Comparison of ENCODE assay signal across 26 cellular contexts in the genomic region with DNA sequence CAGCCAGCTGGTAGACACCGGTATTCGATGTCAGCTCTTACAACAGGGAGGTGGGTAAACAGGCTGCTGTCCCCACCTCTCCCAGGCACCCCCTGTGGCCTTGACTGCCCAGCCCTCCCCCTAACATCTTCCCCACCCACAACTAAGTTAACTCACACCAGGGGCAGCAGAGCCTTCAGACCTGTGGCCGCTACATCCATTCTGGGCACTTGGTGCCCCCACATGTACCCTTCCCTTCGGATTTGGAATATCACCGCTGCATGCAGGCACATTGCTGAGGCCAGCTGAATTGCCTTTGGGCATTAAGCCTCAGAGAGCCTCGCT.
DNase-seq lines count a peak whose midpoint lies in the region; ATAC-seq and TF ChIP-seq lines count a peak whose summit lies in the region.
"Had no signal": no experiment of that assay in that cellular context is flagged by ENCODE, and none has a peak within 500 bp of the region (broad histone marks: within the 10 kb centered on the region; RNA-seq: fewer than 3 reads in every experiment).

No MANE protein-coding gene starts in this region.

- 78% methylated on average over 5 of the region's 6 CpGs for WGBS in hepatocyte (ENCODE audit: low lambda C conversion rate, missing lambda C conversion rate)
- WGBS in smooth muscle cell (ENCODE audit: low lambda C conversion rate) = 88% methylated on average over 6 of the region's 6 CpGs
- WGBS in lower leg skin, 2 donors = 84 to 88% methylated on average over 6 of the region's 6 CpGs

- H3K27ac Mint-ChIP-seq in Caco-2 (ENCODE audit: unreplicated experiment) (peak overlapping the region; percentile 81), WTC11 (no peak overlapping the region)
- H3K27ac Mint-ChIP-seq in stimulated activated effector memory CD8-positive, alpha-beta T cell treated with anti-CD3 and anti-CD28 coated beads, Interleukin-12 subunit alpha, Interleukin-12 subunit beta, amount 100 ng/mL, for 72 hours = no peak overlapping the region
- H3K27ac Mint-ChIP-seq: activated CD8-positive, alpha-beta T cell treated with anti-CD3 and anti-CD28 coated beads for 36 hours; activated T-helper 2 cell treated with anti-CD3 and anti-CD28 coated beads, Interferon-gamma antibody, Interleukin-2, Interleukin-4, amounts not matched to agents 10 μg/mL and 5 μg/mL and 100 μg/mL, durations not matched to agents 14 hours and 24 hours and 36 hours; naive B cell; stimulated activated memory B cell treated with anti-CD40 and anti-IgM and Interleukin-4, amounts not matched to agents 10 μg/mL and 1 μg/mL and 100 μg/mL, for 72 hours had no signal

- DNase-seq in Caco-2 (no peak), WTC11 (ENCODE audit: low spot score) (no peak), hepatocyte (ENCODE audit: low spot score) (no peak), smooth muscle cell (lab: John Stamatoyannopoulos, UW; ENCODE audit: unreplicated experiment) (no peak), lower leg skin (ENCODE audit: low spot score in 2 of 2) (no peak), GM13976 (ENCODE audit: low spot score) (no peak)
- no peak for DNase-seq in stimulated activated effector memory CD8-positive, alpha-beta T cell treated with anti-CD3 and anti-CD28 coated beads, Interleukin-12 subunit alpha, Interleukin-12 subunit beta, amount 100 ng/mL, for 72 hours (ENCODE audit: low spot score in 2 of 2)
- DNase-seq: activated CD8-positive, alpha-beta T cell treated with anti-CD3 and anti-CD28 coated beads for 36 hours; activated naive CD4-positive, alpha-beta T cell treated with anti-CD3 and anti-CD28 coated beads, Interleukin-2, amount 50 U/mL, for 16 hours; effector memory CD4-positive, alpha-beta T cell; HCEC 1CT; KG1; left lung; naive B cell; NCI-H1105; NCI-H1930; NCI-H524 treated with DMSO at 0.1 percent for 48 hours; PC-9; psoas muscle; Right ventricle myocardium superior; sigmoid colon; T-helper 2 cell; uterus had no signal

- H3K27me3 ChIP-seq in Caco-2 (replicated peaks; ENCODE audit: control insufficient read depth, insufficient read depth, low read length) = no peaks in the 10 kb centered on the region
- H3K27me3 ChIP-seq in hepatocyte = no peaks in the 10 kb centered on the region
- H3K27me3 ChIP-seq in smooth muscle cell (ENCODE audit: low read depth) = no peaks in the 10 kb centered on the region
- H3K27me3 ChIP-seq: left lung, sigmoid colon, uterus had no signal

- BruUV-seq in Caco-2 (replicated peaks; lab: Mats Ljungman, UMichigan) = no TSS peak

- H2AFZ ChIP-seq in hepatocyte (peak overlapping the region; percentile 54), smooth muscle cell (ENCODE audit: low read depth) (peak overlapping the region; percentile 73)
- H2AFZ ChIP-seq: PC-9 had no signal

- H3K79me2 ChIP-seq in hepatocyte (no peaks in the 10 kb centered on the region), smooth muscle cell (ENCODE audit: low read depth) (no peaks in the 10 kb centered on the region)

- H4K20me1 ChIP-seq in hepatocyte (ENCODE audit: insufficient read depth, poor library complexity, severe bottlenecking) (no peaks in the 10 kb centered on the region), smooth muscle cell (ENCODE audit: low read depth) (no peaks in the 10 kb centered on the region)

- peak overlapping the region; percentile 48 for H3K4me2 ChIP-seq in hepatocyte
- H3K4me2 ChIP-seq in smooth muscle cell = no peak overlapping the region
- H3K4me2 ChIP-seq: PC-9 had no signal

- H3K9me3 ChIP-seq in Caco-2 (no peaks in the 10 kb centered on the region), hepatocyte (ENCODE audit: low read depth) (no peaks in the 10 kb centered on the region), smooth muscle cell (replicated peaks; ENCODE audit: low read depth) (no peaks in the 10 kb centered on the region)
- H3K9me3 ChIP-seq: left lung, psoas muscle, sigmoid colon, uterus had no signal

- H3K4me1 ChIP-seq in Caco-2 (peaks cover 45% of the 10 kb centered on the region), hepatocyte (ENCODE audit: insufficient read depth) (peaks cover 33% of the 10 kb centered on the region), smooth muscle cell (ENCODE audit: low read depth) (peaks cover 9% of the 10 kb centered on the region)
- H3K4me1 ChIP-seq: left lung, psoas muscle, sigmoid colon, uterus had no signal

- POLR2A ChIA-PET in Caco-2 (lab: Charles Lee) = no interaction called here
- POLR2A ChIA-PET in WTC11 (lab: Charles Lee) = no interaction called here

- TF ChIP-seq CTCF in Caco-2 (IDR thresholded peaks at IDR 0.05; ENCODE audit: insufficient read depth in 1 of 2, low read depth in 1 of 2, low read length in 1 of 2, severe bottlenecking in 1 of 2, unreplicated experiment in 1 of 2) (no peak), WTC11 (IDR thresholded peaks at IDR 0.05) (no peak), hepatocyte (IDR thresholded peaks at IDR 0.05; ENCODE audit: poor library complexity) (no peak), smooth muscle cell (IDR thresholded peaks at IDR 0.05; ENCODE audit: borderline replicate concordance, insufficient read depth, poor library complexity, severe bottlenecking) (no peak), lower leg skin (IDR thresholded peaks at IDR 0.05) (no peak), GM13976 (IDR thresholded peaks at IDR 0.05; ENCODE audit: borderline replicate concordance, control extremely low read depth, extremely low read depth, insufficient read depth, missing control alignments) (no peak)

- H3K27me3 Mint-ChIP-seq in Caco-2 (ENCODE audit: insufficient read depth, unreplicated experiment) = no peaks in the 10 kb centered on the region
- no peaks in the 10 kb centered on the region; the same call in 1 of the 2 replicates for H3K27me3 Mint-ChIP-seq in WTC11 (ENCODE audit: low read depth)
- H3K27me3 Mint-ChIP-seq: activated CD8-positive, alpha-beta T cell treated with anti-CD3 and anti-CD28 coated beads for 36 hours; naive B cell; stimulated activated memory B cell treated with anti-CD40 and anti-IgM and Interleukin-4, amounts not matched to agents 10 μg/mL and 1 μg/mL and 100 μg/mL, for 72 hours had no signal

- no peaks in the 10 kb centered on the region for H3K9me2 ChIP-seq in hepatocyte (replicated peaks; ENCODE audit: insufficient read depth)

- H3K9me3 Mint-ChIP-seq in Caco-2 (ENCODE audit: unreplicated experiment) = peaks cover 10% of the 10 kb centered on the region
- 0 out of 2 replicates have a peak, but pooled peaks cover 2% of the 10 kb centered on the region for H3K9me3 Mint-ChIP-seq in WTC11
- peaks cover 2% of the 10 kb centered on the region for H3K9me3 Mint-ChIP-seq in stimulated activated effector memory CD8-positive, alpha-beta T cell treated with anti-CD3 and anti-CD28 coated beads, Interleukin-12 subunit alpha, Interleukin-12 subunit beta, amount 100 ng/mL, for 72 hours
- H3K9me3 Mint-ChIP-seq: activated CD8-positive, alpha-beta T cell treated with anti-CD3 and anti-CD28 coated beads for 36 hours; activated T-helper 2 cell treated with anti-CD3 and anti-CD28 coated beads, Interferon-gamma antibody, Interleukin-2, Interleukin-4, amounts not matched to agents 10 μg/mL and 5 μg/mL and 100 μg/mL, durations not matched to agents 14 hours and 24 hours and 36 hours; stimulated activated memory B cell treated with anti-CD40 and anti-IgM and Interleukin-4, amounts not matched to agents 10 μg/mL and 1 μg/mL and 100 μg/mL, for 72 hours had no signal

- H3K4me1 Mint-ChIP-seq in Caco-2 (ENCODE audit: low read depth, unreplicated experiment) (peaks cover 34% of the 10 kb centered on the region), WTC11 (peaks cover 19% of the 10 kb centered on the region)
- no peaks in the 10 kb centered on the region for H3K4me1 Mint-ChIP-seq in stimulated activated effector memory CD8-positive, alpha-beta T cell treated with anti-CD3 and anti-CD28 coated beads, Interleukin-12 subunit alpha, Interleukin-12 subunit beta, amount 100 ng/mL, for 72 hours
- H3K4me1 Mint-ChIP-seq: naive B cell; stimulated activated memory B cell treated with anti-CD40 and anti-IgM and Interleukin-4, amounts not matched to agents 10 μg/mL and 1 μg/mL and 100 μg/mL, for 72 hours had no signal

- H3K27ac ChIP-seq in hepatocyte = peak overlapping the region; percentile 88
- H3K27ac ChIP-seq in smooth muscle cell (ENCODE audit: low read depth) = no peak overlapping the region
- H3K27ac ChIP-seq: left lung, PC-9, psoas muscle, uterus had no signal

- H3K9ac ChIP-seq in smooth muscle cell (ENCODE audit: low read depth) = no peak overlapping the region

- no peaks in the 10 kb centered on the region for H3K36me3 Mint-ChIP-seq in Caco-2 (ENCODE audit: insufficient read depth, unreplicated experiment)
- 0 out of 2 replicates have a peak, but pooled peaks cover under 1% of the 10 kb centered on the region for H3K36me3 Mint-ChIP-seq in WTC11
- no peaks in the 10 kb centered on the region for H3K36me3 Mint-ChIP-seq in stimulated activated effector memory CD8-positive, alpha-beta T cell treated with anti-CD3 and anti-CD28 coated beads, Interleukin-12 subunit alpha, Interleukin-12 subunit beta, amount 100 ng/mL, for 72 hours
- H3K36me3 Mint-ChIP-seq: naive B cell; stimulated activated memory B cell treated with anti-CD40 and anti-IgM and Interleukin-4, amounts not matched to agents 10 μg/mL and 1 μg/mL and 100 μg/mL, for 72 hours had no signal

- H3F3A ChIP-seq in smooth muscle cell (ENCODE audit: low read depth) = no peaks in the 10 kb centered on the region

- intact Hi-C loops in Caco-2 (cut with micrococcal nuclease; ENCODE audit: unreplicated experiment) (loop anchor here (1.0 kb wide), 2 partner anchors 45 to 130 kb away; a partner anchor contains a TSS), lower leg skin (cut with DNase I; ENCODE audit: low total_unique reads) (no loop called here)

- peak; percentile 27; the same call in 1 of the 2 replicates for ATAC-seq in WTC11
- ATAC-seq in GM21447 (IDR thresholded peaks at IDR 0.05; ENCODE audit: unreplicated experiment) = no peak
- ATAC-seq in stimulated activated effector memory CD8-positive, alpha-beta T cell treated with anti-CD3 and anti-CD28 coated beads, Interleukin-12 subunit alpha, Interleukin-12 subunit beta, amount 100 ng/mL, for 72 hours = no peak
- ATAC-seq: activated CD8-positive, alpha-beta T cell treated with anti-CD3 and anti-CD28 coated beads for 36 hours; left lung; psoas muscle; stimulated activated memory B cell treated with anti-CD40 and anti-IgM and Interleukin-4, amounts not matched to agents 10 μg/mL and 1 μg/mL and 100 μg/mL, for 72 hours had no signal

- no peak for TF ChIP-seq POLR2A in lower leg skin (IDR thresholded peaks at IDR 0.05)

- no peak overlapping the region for H3K4me3 ChIP-seq in Caco-2 (ENCODE audit: low read depth, low read length)
- H3K4me3 ChIP-seq in hepatocyte = no peak overlapping the region
- H3K4me3 ChIP-seq in smooth muscle cell = no peak overlapping the region
- H3K4me3 ChIP-seq in lower leg skin (ENCODE audit: low read depth, poor library complexity, severe bottlenecking) = no peak overlapping the region
- H3K4me3 ChIP-seq: left lung, PC-9, psoas muscle, sigmoid colon, uterus had no signal

- in situ Hi-C loops in GM13976 (cut with MboI; ENCODE audit: low sequenced_read_pairs, unreplicated experiment) = no loop called here

- H3K4me3 Mint-ChIP-seq in Caco-2 (ENCODE audit: unreplicated experiment) = no peak overlapping the region
- no peak overlapping the region for H3K4me3 Mint-ChIP-seq in WTC11
- H3K4me3 Mint-ChIP-seq in stimulated activated effector memory CD8-positive, alpha-beta T cell treated with anti-CD3 and anti-CD28 coated beads, Interleukin-12 subunit alpha, Interleukin-12 subunit beta, amount 100 ng/mL, for 72 hours = no peak overlapping the region
- H3K4me3 Mint-ChIP-seq: activated CD8-positive, alpha-beta T cell treated with anti-CD3 and anti-CD28 coated beads for 36 hours; naive B cell; stimulated activated memory B cell treated with anti-CD40 and anti-IgM and Interleukin-4, amounts not matched to agents 10 μg/mL and 1 μg/mL and 100 μg/mL, for 72 hours had no signal

- H3K36me3 ChIP-seq in Caco-2 (ENCODE audit: control insufficient read depth, insufficient read depth, low read length) = no peaks in the 10 kb centered on the region
- no peaks in the 10 kb centered on the region for H3K36me3 ChIP-seq in hepatocyte (replicated peaks; ENCODE audit: insufficient read depth, low read depth)
- no peaks in the 10 kb centered on the region for H3K36me3 ChIP-seq in smooth muscle cell (ENCODE audit: low read depth)
- H3K36me3 ChIP-seq: left lung, sigmoid colon, uterus had no signal

- CTCF ChIA-PET in Caco-2 (lab: Charles Lee) = no interaction called here
- CTCF ChIA-PET in WTC11 (lab: Charles Lee) = interaction anchor here (1.6 to 1.8 kb wide), 2 partner anchors 20 to 131 kb away, joined by 4 to 8 read pairs; no protein-coding TSS in a partner anchor
